27 cellular contexts compared by ENCODE assay signal in genomic region chr7:69451715-69452114, GRCh38.
"Had no signal": no experiment of that assay in that cellular context is flagged by ENCODE, and none has a peak within 500 bp of the region (broad histone marks: within the 10 kb centered on the region; RNA-seq: fewer than 3 reads in every experiment).

No MANE protein-coding gene starts in this region.

- FAIRE-seq: urothelium cell line had no signal

- H3K36me3 ChIP-seq: stomach, suprapubic skin, thoracic aorta, thyroid gland, tibial artery, tibial nerve, transverse colon, upper lobe of left lung, upper lobe of right lung, uterus, vagina had no signal

- H3K9me3 ChIP-seq: stomach, suprapubic skin, testis, thoracic aorta, thyroid gland, tibial artery, tibial nerve, transverse colon, upper lobe of left lung, upper lobe of right lung, uterus, vagina had no signal

- DNase-seq: stimulated activated CD4-positive, alpha-beta T cell treated with anti-CD3 and anti-CD28 coated beads, Interleukin-2, amount 100 ng/mL, for 48 hours; stimulated activated CD4-positive, alpha-beta T cell treated with anti-CD3 and anti-CD28 coated beads, Interleukin-4, amount 100 ng/mL, for 1 hour; stimulated activated CD4-positive, alpha-beta T cell treated with anti-CD3 and anti-CD28 coated beads, Interleukin-4, amount 100 ng/mL, for 24 hours; stimulated activated CD4-positive, alpha-beta T cell treated with anti-CD3 and anti-CD28 coated beads, Interleukin-4, amount 100 ng/mL, for 4 hours; stimulated activated CD8-positive, alpha-beta memory T cell treated with anti-CD3 and anti-CD28 coated beads, Interleukin-4, amount 100 ng/mL, for 48 hours; stimulated activated naive B cell treated with anti-CD40 and anti-IgM and Interleukin-4, amounts not matched to agents 10 μg/mL and 1 μg/mL and 100 μg/mL, for 72 hours; stimulated activated naive CD4-positive, alpha-beta T cell; stimulated activated naive CD4-positive, alpha-beta T cell treated with Interleukin-2 at 50 U/mL for 16 hours; stimulated activated naive CD8-positive, alpha-beta T cell treated with anti-CD3 and anti-CD28 coated beads, Interleukin-15, amount 100 ng/mL, for 72 hours; stimulated activated naive CD8-positive, alpha-beta T cell treated with anti-CD3 and anti-CD28 coated beads, Interleukin-15, Interleukin-2, amounts not matched to agents 100 U/mL and 50 U/mL, for 24 hours; stomach; substantia nigra; testis; thyroid gland; transverse colon; trophoblast cell; upper lobe of left lung; upper lobe of right lung; uterus had no signal

- H3K4me1 ChIP-seq: testis, thyroid gland, tibial artery, transverse colon, upper lobe of left lung, upper lobe of right lung, uterus, vagina had no signal

- H3K27ac ChIP-seq: stomach, suprapubic skin, testis, thoracic aorta, thyroid gland, tibial artery, tibial nerve, transverse colon, upper lobe of left lung, upper lobe of right lung, uterus, vagina had no signal

- ATAC-seq: stimulated activated effector memory CD8-positive, alpha-beta T cell treated with anti-CD3 and anti-CD28 coated beads, Interleukin-12 subunit alpha, Interleukin-12 subunit beta, amount 100 ng/mL, for 72 hours; stimulated activated memory B cell treated with anti-CD40 and anti-IgM and Interleukin-4, amounts not matched to agents 10 μg/mL and 1 μg/mL and 100 μg/mL, for 72 hours; stimulated activated naive B cell treated with anti-CD40 and anti-IgM and Interleukin-4, amounts not matched to agents 10 μg/mL and 1 μg/mL and 100 μg/mL, for 72 hours; stimulated activated naive CD8-positive, alpha-beta T cell treated with anti-CD3 and anti-CD28 coated beads, Interleukin-15, amount 100 ng/mL, for 72 hours; stimulated activated naive CD8-positive, alpha-beta T cell treated with anti-CD3 and anti-CD28 coated beads, Interleukin-15, Interleukin-2, amounts not matched to agents 100 U/mL and 50 U/mL, for 24 hours; upper lobe of right lung had no signal

- H3K27me3 ChIP-seq: stomach, suprapubic skin, testis, thyroid gland, tibial nerve, transverse colon, upper lobe of left lung, upper lobe of right lung, uterus, vagina had no signal

- H3K4me3 ChIP-seq: stomach, suprapubic skin, testis, thoracic aorta, thyroid gland, tibial artery, tibial nerve, transverse colon, upper lobe of left lung, upper lobe of right lung, uterus, vagina had no signal
